In the genomic region with DNA sequence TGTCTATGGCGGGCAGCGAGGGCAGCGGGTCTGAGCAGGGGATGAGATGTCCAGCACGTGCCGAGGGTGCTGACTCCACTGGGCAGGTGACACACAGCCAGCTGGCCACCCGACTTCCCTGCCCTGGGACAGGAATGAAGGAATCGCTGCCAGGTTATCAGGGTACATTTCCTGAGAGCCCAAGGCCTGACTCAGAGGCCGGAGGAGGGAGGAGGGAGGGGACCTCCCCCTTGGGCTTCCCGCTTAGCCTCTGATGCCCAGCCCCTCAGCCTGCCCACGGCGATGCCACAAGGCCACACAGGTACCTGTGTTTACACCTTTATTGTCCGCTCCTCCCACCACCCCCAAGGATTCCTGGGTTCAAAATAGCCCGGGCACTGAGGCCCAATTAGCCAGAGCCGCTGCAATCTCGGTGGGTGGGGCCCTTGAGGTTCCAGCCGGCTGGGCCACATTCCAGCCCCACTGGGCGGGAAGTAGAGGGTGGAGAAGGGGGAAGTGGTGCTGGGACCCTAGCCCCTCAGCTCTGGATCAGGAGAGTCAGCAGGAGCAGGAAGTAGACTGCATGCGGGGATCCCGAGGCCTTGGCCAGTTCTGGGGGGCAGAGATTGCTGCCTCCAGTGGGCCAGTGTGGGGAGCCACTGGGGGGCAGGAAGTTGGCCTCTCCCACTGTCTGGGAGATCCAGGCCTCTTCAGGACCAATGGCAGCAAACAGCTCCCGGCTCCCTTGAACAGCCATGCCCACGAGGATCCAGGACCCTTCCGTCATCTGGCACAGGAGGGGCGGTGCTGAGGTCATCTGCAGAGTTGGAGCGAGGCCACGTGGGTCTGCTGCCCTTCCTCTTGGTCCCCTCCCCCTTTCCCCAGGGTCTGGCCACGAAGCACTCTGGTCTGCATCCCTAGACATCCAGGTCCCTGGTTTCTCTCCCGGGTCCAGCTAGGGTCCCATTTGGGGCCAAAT, we compare ENCODE assay signal across 1 cellular context.
TF ChIP-seq lines count a peak whose summit lies in the region.

No MANE protein-coding gene starts in this region.

TF ChIP-seq in A549, 52 proteins besides CTCF, POLR2A, EP300 and RAD21 (continued from another document):
- TF ChIP-seq BHLHE40 (IDR thresholded peaks at IDR 0.05; ENCODE audit: low read depth, low read length) = peak; percentile 94
TF ChIP-seq in A549: peak in this region for 4.
